Comparison of ENCODE assay signal across 1 cellular context in the genomic region with DNA sequence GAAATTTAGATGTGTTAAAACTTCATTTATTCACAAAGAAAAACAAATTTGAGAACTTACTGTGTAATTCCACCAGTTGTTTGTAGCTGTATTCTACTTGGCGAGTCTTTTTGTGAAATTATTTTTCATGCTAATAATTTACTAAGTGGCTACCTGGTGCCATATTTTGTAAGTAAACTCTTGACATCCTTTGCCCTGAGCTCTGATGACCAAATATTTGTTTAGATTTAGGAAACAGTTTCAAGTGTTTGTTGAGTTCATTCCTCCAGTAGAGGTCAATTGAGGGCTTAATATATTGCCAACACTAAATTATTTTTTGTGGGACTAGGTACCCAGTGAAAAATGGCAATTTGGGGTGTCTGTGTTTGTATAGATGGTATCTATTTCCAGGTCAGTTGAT.
TF ChIP-seq lines count a peak whose summit lies in the region.

No MANE protein-coding gene starts in this region.

TF ChIP-seq in HepG2, 621 proteins besides CTCF, POLR2A, EP300 and RAD21 (continued from another document):
- TF ChIP-seq KIAA2018 (CRISPR knock-in tag; IDR thresholded peaks at IDR 0.05; ENCODE audit: borderline replicate concordance): no peak
